1 cellular context compared by ENCODE assay signal in the genomic region with DNA sequence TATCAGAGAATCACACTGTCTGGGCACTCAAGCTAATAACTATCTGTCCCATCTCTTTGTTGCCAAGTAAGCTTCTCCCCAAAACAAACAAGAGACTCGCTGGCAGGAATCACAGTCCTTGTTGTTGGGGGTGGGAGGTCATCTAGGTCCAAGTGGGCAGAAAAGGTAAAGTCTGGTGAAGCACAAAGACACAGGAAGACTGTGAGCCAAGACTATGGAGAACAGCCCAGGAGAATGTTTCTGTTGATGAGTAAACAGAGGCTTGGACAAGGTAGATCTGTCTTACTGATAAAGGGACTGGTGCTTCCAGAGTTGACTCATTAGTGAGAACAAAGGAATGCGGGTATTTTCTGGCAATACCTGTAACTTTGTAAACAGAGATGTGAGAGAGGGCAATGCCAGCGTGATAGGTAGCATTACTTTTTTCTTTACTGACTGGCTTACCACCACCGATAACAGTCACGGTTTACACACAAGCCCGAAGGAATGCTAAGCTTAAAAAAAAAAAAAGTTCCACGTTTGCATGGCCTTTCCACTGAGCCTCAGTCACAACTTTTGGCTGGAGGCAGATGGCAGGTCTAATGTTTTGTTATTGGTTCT.
A peak's percentile ranks its signal among the peaks of the same experiment; 100 is the strongest.
TF ChIP-seq lines count a peak whose summit lies in the region.

No MANE protein-coding gene starts in this region.

TF ChIP-seq in HepG2, 621 proteins besides CTCF, POLR2A, EP300 and RAD21 (continued from another document and continues in another):
- TF ChIP-seq, protein P1, sequence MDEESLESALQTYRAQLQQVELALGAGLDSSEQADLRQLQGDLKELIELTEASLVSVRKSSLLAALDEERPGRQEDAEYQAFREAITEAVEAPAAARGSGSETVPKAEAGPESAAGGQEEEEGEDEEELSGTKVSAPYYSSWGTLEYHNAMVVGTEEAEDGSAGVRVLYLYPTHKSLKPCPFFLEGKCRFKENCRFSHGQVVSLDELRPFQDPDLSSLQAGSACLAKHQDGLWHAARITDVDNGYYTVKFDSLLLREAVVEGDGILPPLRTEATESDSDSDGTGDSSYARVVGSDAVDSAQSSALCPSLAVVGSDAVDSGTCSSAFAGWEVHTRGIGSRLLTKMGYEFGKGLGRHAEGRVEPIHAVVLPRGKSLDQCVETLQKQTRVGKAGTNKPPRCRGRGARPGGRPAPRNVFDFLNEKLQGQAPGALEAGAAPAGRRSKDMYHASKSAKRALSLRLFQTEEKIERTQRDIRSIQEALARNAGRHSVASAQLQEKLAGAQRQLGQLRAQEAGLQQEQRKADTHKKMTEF (CRISPR knock-in tag; IDR thresholded peaks at IDR 0.05), result peak; percentile 67
- TF ChIP-seq FOXO1 (CRISPR knock-in tag; IDR thresholded peaks at IDR 0.05) (peak; percentile 51; the same call in 1 of the 2 replicates), POGZ (CRISPR knock-in tag; IDR thresholded peaks at IDR 0.05) (peak; percentile 47; the same call in 1 of the 2 replicates), ZNF235 (CRISPR knock-in tag; IDR thresholded peaks at IDR 0.05; ENCODE audit: borderline replicate concordance) (0 out of 2 replicates have a peak, but pooled peaks have one; percentile 41), KAT2B (IDR thresholded peaks at IDR 0.05; ENCODE audit: borderline replicate concordance, low read depth, low read length) (no peak), NAIF1 (CRISPR knock-in tag; IDR thresholded peaks at IDR 0.05; ENCODE audit: borderline replicate concordance) (no peak), ZNF644 (CRISPR knock-in tag; IDR thresholded peaks at IDR 0.05; ENCODE audit: low read depth) (peak; percentile 32; the same call in 1 of the 2 replicates), NPAS2 (CRISPR knock-in tag; IDR thresholded peaks at IDR 0.05; ENCODE audit: borderline replicate concordance) (no peak), SAP130 (CRISPR knock-in tag; IDR thresholded peaks at IDR 0.05; ENCODE audit: low read depth) (peak; percentile 59), ZNF878 (CRISPR knock-in tag; IDR thresholded peaks at IDR 0.05) (peak; percentile 53), KLF16 (CRISPR knock-in tag; IDR thresholded peaks at IDR 0.05) (peak in 1 of 2 experiments; percentile 21; a peak in 1 of 4 replicates), ETV5 (CRISPR knock-in tag; IDR thresholded peaks at IDR 0.05; ENCODE audit: borderline replicate concordance) (peak; percentile 41; the same call in 1 of the 2 replicates), ISL2 (CRISPR knock-in tag; IDR thresholded peaks at IDR 0.05) (peak; percentile 88), IKZF4 (CRISPR knock-in tag; IDR thresholded peaks at IDR 0.05; ENCODE audit: borderline replicate concordance, low read depth, not compliant biosample characterization) (no peak), ZNF331 (CRISPR knock-in tag; IDR thresholded peaks at IDR 0.05) (peak; percentile 37; the same call in 1 of the 2 replicates), ZNF607 (CRISPR knock-in tag; IDR thresholded peaks at IDR 0.05; ENCODE audit: borderline replicate concordance) (0 out of 2 replicates have a peak, but pooled peaks have one; percentile 48), ARID2 (CRISPR knock-in tag; IDR thresholded peaks at IDR 0.05; ENCODE audit: borderline replicate concordance) (peak; percentile 74; the same call in 1 of the 2 replicates), ZNF746 (CRISPR knock-in tag; IDR thresholded peaks at IDR 0.05) (0 out of 2 replicates have a peak, but pooled peaks have one; percentile 25), SOX5 (CRISPR knock-in tag; IDR thresholded peaks at IDR 0.05; ENCODE audit: borderline replicate concordance) (peak; percentile 96), HOXD1 (CRISPR knock-in tag; IDR thresholded peaks at IDR 0.05) (peak; percentile 20; the same call in 1 of the 2 replicates), ZNF501 (CRISPR knock-in tag; IDR thresholded peaks at IDR 0.05) (peak; percentile 53; the same call in 1 of the 2 replicates), GFI1 (CRISPR knock-in tag; IDR thresholded peaks at IDR 0.05; ENCODE audit: borderline replicate concordance) (peak; percentile 64), NR2F6 (IDR thresholded peaks at IDR 0.05) (peak; percentile 75), NR2F6 (CRISPR knock-in tag; IDR thresholded peaks at IDR 0.05) (peak; percentile 71), TP53 (CRISPR knock-in tag; conservative IDR thresholded peaks at IDR 0.05) (0 out of 2 replicates have a peak, but pooled peaks have one; percentile 68), TCF7L2 (IDR thresholded peaks at IDR 0.05; ENCODE audit: low read depth, low read length) (peak; percentile 13; the same call in 1 of the 2 replicates), MED1 (CRISPR knock-in tag; IDR thresholded peaks at IDR 0.05) (peak; percentile 90), NCOA2 (CRISPR knock-in tag; IDR thresholded peaks at IDR 0.05) (peak; percentile 76), MIER3 (CRISPR knock-in tag; IDR thresholded peaks at IDR 0.05; ENCODE audit: borderline replicate concordance) (0 out of 2 replicates have a peak, but pooled peaks have one; percentile 21), CREB1 (IDR thresholded peaks at IDR 0.05) (no peak), CREB1 (CRISPR knock-in tag; IDR thresholded peaks at IDR 0.05) (peak; percentile 69)
- TF ChIP-seq, protein P2, sequence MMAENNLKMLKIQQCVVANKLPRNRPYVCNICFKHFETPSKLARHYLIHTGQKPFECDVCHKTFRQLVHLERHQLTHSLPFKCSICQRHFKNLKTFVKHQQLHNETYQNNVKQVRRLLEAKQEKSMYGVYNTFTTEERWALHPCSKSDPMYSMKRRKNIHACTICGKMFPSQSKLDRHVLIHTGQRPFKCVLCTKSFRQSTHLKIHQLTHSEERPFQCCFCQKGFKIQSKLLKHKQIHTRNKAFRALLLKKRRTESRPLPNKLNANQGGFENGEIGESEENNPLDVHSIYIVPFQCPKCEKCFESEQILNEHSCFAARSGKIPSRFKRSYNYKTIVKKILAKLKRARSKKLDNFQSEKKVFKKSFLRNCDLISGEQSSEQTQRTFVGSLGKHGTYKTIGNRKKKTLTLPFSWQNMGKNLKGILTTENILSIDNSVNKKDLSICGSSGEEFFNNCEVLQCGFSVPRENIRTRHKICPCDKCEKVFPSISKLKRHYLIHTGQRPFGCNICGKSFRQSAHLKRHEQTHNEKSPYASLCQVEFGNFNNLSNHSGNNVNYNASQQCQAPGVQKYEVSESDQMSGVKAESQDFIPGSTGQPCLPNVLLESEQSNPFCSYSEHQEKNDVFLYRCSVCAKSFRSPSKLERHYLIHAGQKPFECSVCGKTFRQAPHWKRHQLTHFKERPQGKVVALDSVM (CRISPR knock-in tag; IDR thresholded peaks at IDR 0.05), result peak; percentile 57; the same call in 1 of the 2 replicates
- TF ChIP-seq, protein P3, sequence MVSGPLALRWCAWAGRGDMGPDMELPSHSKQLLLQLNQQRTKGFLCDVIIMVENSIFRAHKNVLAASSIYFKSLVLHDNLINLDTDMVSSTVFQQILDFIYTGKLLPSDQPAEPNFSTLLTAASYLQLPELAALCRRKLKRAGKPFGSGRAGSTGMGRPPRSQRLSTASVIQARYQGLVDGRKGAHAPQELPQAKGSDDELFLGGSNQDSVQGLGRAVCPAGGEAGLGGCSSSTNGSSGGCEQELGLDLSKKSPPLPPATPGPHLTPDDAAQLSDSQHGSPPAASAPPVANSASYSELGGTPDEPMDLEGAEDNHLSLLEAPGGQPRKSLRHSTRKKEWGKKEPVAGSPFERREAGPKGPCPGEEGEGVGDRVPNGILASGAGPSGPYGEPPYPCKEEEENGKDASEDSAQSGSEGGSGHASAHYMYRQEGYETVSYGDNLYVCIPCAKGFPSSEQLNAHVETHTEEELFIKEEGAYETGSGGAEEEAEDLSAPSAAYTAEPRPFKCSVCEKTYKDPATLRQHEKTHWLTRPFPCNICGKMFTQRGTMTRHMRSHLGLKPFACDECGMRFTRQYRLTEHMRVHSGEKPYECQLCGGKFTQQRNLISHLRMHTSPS (CRISPR knock-in tag; IDR thresholded peaks at IDR 0.05; ENCODE audit: low read depth), result peak; percentile 84; the same call in 1 of the 2 replicates
- TF ChIP-seq, protein P4, sequence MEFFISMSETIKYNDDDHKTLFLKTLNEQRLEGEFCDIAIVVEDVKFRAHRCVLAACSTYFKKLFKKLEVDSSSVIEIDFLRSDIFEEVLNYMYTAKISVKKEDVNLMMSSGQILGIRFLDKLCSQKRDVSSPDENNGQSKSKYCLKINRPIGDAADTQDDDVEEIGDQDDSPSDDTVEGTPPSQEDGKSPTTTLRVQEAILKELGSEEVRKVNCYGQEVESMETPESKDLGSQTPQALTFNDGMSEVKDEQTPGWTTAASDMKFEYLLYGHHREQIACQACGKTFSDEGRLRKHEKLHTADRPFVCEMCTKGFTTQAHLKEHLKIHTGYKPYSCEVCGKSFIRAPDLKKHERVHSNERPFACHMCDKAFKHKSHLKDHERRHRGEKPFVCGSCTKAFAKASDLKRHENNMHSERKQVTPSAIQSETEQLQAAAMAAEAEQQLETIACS (CRISPR knock-in tag; IDR thresholded peaks at IDR 0.05), result 0 out of 2 replicates have a peak, but pooled peaks have one; percentile 32
- TF ChIP-seq, protein P5, sequence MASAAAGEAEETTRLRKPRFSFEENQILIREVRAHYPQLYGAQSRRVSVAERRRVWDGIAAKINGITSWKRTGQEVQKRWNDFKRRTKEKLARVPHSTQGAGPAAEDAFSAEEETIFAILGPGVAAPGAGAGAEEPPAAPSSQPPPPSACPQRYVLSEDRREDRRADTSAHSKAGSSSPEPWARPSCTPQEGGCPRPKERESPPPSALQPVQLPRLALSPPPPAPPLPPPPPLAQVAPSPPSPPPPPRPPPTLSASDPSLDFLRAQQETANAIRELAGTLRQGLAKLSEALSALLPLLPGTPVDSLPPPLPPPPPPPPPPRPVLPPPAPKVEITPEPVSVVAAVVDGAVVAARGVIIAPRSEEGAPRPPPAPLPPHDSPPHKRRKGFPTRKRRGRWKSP (CRISPR knock-in tag; IDR thresholded peaks at IDR 0.05), result peak; percentile 20; the same call in 1 of the 2 replicates
- TF ChIP-seq, protein P6, sequence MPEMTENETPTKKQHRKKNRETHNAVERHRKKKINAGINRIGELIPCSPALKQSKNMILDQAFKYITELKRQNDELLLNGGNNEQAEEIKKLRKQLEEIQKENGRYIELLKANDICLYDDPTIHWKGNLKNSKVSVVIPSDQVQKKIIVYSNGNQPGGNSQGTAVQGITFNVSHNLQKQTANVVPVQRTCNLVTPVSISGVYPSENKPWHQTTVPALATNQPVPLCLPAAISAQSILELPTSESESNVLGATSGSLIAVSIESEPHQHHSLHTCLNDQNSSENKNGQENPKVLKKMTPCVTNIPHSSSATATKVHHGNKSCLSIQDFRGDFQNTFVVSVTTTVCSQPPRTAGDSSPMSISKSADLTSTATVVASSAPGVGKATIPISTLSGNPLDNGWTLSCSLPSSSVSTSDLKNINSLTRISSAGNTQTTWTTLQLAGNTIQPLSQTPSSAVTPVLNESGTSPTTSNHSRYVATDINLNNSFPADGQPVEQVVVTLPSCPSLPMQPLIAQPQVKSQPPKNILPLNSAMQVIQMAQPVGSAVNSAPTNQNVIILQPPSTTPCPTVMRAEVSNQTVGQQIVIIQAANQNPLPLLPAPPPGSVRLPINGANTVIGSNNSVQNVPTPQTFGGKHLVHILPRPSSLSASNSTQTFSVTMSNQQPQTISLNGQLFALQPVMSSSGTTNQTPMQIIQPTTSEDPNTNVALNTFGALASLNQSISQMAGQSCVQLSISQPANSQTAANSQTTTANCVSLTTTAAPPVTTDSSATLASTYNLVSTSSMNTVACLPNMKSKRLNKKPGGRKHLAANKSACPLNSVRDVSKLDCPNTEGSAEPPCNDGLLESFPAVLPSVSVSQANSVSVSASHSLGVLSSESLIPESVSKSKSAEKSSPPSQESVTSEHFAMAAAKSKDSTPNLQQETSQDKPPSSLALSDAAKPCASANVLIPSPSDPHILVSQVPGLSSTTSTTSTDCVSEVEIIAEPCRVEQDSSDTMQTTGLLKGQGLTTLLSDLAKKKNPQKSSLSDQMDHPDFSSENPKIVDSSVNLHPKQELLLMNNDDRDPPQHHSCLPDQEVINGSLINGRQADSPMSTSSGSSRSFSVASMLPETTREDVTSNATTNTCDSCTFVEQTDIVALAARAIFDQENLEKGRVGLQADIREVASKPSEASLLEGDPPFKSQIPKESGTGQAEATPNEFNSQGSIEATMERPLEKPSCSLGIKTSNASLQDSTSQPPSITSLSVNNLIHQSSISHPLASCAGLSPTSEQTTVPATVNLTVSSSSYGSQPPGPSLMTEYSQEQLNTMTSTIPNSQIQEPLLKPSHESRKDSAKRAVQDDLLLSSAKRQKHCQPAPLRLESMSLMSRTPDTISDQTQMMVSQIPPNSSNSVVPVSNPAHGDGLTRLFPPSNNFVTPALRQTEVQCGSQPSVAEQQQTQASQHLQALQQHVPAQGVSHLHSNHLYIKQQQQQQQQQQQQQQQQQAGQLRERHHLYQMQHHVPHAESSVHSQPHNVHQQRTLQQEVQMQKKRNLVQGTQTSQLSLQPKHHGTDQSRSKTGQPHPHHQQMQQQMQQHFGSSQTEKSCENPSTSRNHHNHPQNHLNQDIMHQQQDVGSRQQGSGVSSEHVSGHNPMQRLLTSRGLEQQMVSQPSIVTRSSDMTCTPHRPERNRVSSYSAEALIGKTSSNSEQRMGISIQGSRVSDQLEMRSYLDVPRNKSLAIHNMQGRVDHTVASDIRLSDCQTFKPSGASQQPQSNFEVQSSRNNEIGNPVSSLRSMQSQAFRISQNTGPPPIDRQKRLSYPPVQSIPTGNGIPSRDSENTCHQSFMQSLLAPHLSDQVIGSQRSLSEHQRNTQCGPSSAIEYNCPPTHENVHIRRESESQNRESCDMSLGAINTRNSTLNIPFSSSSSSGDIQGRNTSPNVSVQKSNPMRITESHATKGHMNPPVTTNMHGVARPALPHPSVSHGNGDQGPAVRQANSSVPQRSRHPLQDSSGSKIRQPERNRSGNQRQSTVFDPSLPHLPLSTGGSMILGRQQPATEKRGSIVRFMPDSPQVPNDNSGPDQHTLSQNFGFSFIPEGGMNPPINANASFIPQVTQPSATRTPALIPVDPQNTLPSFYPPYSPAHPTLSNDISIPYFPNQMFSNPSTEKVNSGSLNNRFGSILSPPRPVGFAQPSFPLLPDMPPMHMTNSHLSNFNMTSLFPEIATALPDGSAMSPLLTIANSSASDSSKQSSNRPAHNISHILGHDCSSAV (CRISPR knock-in tag; IDR thresholded peaks at IDR 0.05; ENCODE audit: borderline replicate concordance), result no peak
- TF ChIP-seq, protein P7, sequence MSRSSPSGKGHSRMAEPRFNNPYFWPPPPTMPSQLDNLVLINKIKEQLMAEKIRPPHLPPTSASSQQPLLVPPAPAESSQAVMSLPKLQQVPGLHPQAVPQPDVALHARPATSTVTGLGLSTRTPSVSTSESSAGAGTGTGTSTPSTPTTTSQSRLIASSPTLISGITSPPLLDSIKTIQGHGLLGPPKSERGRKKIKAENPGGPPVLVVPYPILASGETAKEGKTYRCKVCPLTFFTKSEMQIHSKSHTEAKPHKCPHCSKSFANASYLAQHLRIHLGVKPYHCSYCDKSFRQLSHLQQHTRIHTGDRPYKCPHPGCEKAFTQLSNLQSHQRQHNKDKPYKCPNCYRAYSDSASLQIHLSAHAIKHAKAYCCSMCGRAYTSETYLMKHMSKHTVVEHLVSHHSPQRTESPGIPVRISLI (CRISPR knock-in tag; IDR thresholded peaks at IDR 0.05; ENCODE audit: borderline replicate concordance), result peak; percentile 91
